ENCODE assay signal across 8 cellular contexts in the genomic region with DNA sequence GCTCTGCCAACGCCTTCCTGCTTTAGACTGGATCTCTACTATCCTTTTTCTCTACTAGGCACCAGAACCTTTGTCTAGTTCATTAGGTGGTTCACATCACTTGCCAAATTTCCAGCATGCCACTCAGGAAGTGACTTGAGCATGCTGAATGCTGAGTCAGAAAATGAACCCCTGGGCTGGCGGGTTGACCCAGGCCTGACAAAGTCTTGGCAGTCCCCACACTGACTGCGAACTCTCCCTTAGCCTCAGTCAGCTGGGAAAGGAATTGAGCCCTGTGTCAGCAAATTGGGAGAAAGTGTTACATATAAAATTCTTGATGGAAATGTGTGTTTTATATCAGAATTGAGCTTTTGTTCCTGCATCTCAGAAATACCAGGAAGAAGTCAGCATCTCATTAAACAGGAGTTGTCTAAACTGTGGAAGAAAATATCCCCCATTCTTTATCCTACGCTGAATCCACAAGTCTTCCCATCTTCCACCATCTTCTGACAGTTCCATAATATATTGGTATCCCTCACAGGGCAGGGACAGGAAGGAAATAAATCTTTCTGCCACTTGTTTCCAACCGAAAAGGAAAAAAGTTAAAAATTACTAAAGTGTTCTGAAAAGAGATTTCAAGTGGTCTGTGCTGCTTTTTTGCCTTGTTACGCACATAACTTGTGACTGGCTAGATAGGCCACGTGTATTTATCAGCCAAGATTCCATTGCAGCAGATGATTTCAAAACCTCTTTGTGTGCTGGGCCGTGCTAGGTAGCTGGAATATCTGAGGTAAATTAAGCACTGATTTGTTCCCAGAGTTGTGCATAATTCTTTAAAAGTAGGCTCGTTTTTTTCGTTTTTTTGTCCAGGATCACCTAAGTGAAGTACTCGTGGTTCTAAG. TPM values are rescaled to one million over a fixed set of nuclear protein-coding genes. Genes with fewer than 3 reads are reported as not detected.
DNase-seq lines count a peak whose midpoint lies in the region; TF ChIP-seq lines count a peak whose summit lies in the region.

No MANE protein-coding gene starts in this region.

- DNase-seq in cardiac muscle cell (ENCODE audit: low read depth in 1 of 2, low spot score in 1 of 2) = peak in 1 of 2 donors; percentile 75
- no peak for DNase-seq in left ventricle myocardium inferior
- peak; percentile 68 to 83 for DNase-seq in lung microvascular endothelial cell (ENCODE audit: low read depth in 2 of 2)
- no peak for DNase-seq in GOT3 (lab: John Stamatoyannopoulos, UW)
- no peak for DNase-seq in glutamatergic neuron
- DNase-seq in progenitor cell of endocrine pancreas (ENCODE audit: low spot score, unreplicated experiment) = no peak
- DNase-seq in COLO829 (ENCODE audit: low spot score) = no peak

- TF ChIP-seq CTCF in cardiac muscle cell (IDR thresholded peaks at IDR 0.05; ENCODE audit: low read depth, low read length) = no peak
- TF ChIP-seq CTCF in left ventricle myocardium inferior (IDR thresholded peaks at IDR 0.05; ENCODE audit: borderline replicate concordance) = no peak
- no peak for TF ChIP-seq CTCF in brain (conservative IDR thresholded peaks at IDR 0.05)
- no peak for TF ChIP-seq CTCF in glutamatergic neuron (IDR thresholded peaks at IDR 0.05; ENCODE audit: partially characterized antibody, unreplicated experiment)
- no peak for TF ChIP-seq CTCF in progenitor cell of endocrine pancreas (IDR thresholded peaks at IDR 0.05; ENCODE audit: unreplicated experiment)

- H3K27me3 Mint-ChIP-seq in brain (no peaks in the 10 kb centered on the region), glutamatergic neuron (ENCODE audit: unreplicated experiment) (peaks cover 4% of the 10 kb centered on the region), progenitor cell of endocrine pancreas (no peaks in the 10 kb centered on the region)

- peak overlapping the region; percentile 71 to 96 (median 73) for H3K27ac Mint-ChIP-seq in brain
- no peak overlapping the region for H3K27ac Mint-ChIP-seq in glutamatergic neuron (ENCODE audit: unreplicated experiment)
- H3K27ac Mint-ChIP-seq in progenitor cell of endocrine pancreas = no peak overlapping the region

- intact Hi-C loops in left ventricle myocardium inferior (cut with micrococcal nuclease) = no loop called here

- peaks cover 16% of the 10 kb centered on the region for H3K36me3 ChIP-seq in cardiac muscle cell
- peaks cover 21% of the 10 kb centered on the region for H3K36me3 ChIP-seq in left ventricle myocardium inferior

- H3K4me3 Mint-ChIP-seq in brain = peak overlapping the region in 1 of 5 experiments; percentile 23
- no peak overlapping the region for H3K4me3 Mint-ChIP-seq in glutamatergic neuron (ENCODE audit: unreplicated experiment)
- H3K4me3 Mint-ChIP-seq in progenitor cell of endocrine pancreas (ENCODE audit: low read depth) = no peak overlapping the region

- H3K27ac ChIP-seq in cardiac muscle cell = peak overlapping the region; percentile 41
- H3K27ac ChIP-seq in left ventricle myocardium inferior (replicated peaks) = no peak overlapping the region

- H3K4me3 ChIP-seq in cardiac muscle cell (no peak overlapping the region), left ventricle myocardium inferior (no peak overlapping the region)

- H3K9me3 Mint-ChIP-seq in brain (no peaks in the 10 kb centered on the region), glutamatergic neuron (ENCODE audit: unreplicated experiment) (no peaks in the 10 kb centered on the region), progenitor cell of endocrine pancreas (ENCODE audit: low read depth) (no peaks in the 10 kb centered on the region)

- H3K36me3 Mint-ChIP-seq in brain = peaks cover 36% of the 10 kb centered on the region
- H3K36me3 Mint-ChIP-seq in glutamatergic neuron (ENCODE audit: unreplicated experiment) = peaks cover 4% of the 10 kb centered on the region
- H3K36me3 Mint-ChIP-seq in progenitor cell of endocrine pancreas (ENCODE audit: insufficient read depth) = peaks cover 7% of the 10 kb centered on the region

- H3K9me3 ChIP-seq in cardiac muscle cell (ENCODE audit: low read depth) (no peaks in the 10 kb centered on the region), left ventricle myocardium inferior (replicated peaks) (no peaks in the 10 kb centered on the region)

- H3K4me1 ChIP-seq in cardiac muscle cell (ENCODE audit: low read depth) = no peaks in the 10 kb centered on the region
- H3K4me1 ChIP-seq in left ventricle myocardium inferior = peaks cover 21% of the 10 kb centered on the region

- H3K27me3 ChIP-seq in cardiac muscle cell = no peaks in the 10 kb centered on the region
- no peaks in the 10 kb centered on the region for H3K27me3 ChIP-seq in left ventricle myocardium inferior (ENCODE audit: low read depth)

- H3K4me1 Mint-ChIP-seq in brain (peaks cover 44% of the 10 kb centered on the region), glutamatergic neuron (ENCODE audit: low read depth, unreplicated experiment) (peaks cover 12% of the 10 kb centered on the region), progenitor cell of endocrine pancreas (ENCODE audit: low read depth) (peaks cover 6% of the 10 kb centered on the region)

RNA-seq across cellular contexts. Expression of a gene that starts 16.7 kb away (rescaled TPM):
- total RNA-seq in cardiac muscle cell (not detected in 2 replicates), left ventricle myocardium inferior (not detected), lung microvascular endothelial cell (not detected in 2 replicates), glutamatergic neuron (ENCODE audit: unreplicated experiment) (not detected), progenitor cell of endocrine pancreas (not detected in 2 replicates)
- polyA plus RNA-seq in cardiac muscle cell (not detected in 2 replicates), brain (ENCODE audit: insufficient read depth, low read depth, low replicate concordance) (not detected)

Comparison
In these comparisons a context has a peak if more than half of its experiments do, and no peak if none do; other contexts are left out.
1. DNase-seq: peak in lung microvascular endothelial cell (2 of 2); none in left ventricle myocardium inferior (single experiment), GOT3 (single experiment), glutamatergic neuron (single experiment), progenitor cell of endocrine pancreas (single experiment) and COLO829 (single experiment).
2. H3K27ac Mint-ChIP-seq: peak in brain (5 of 5); none in glutamatergic neuron (single experiment) and progenitor cell of endocrine pancreas (single experiment).